17 cellular contexts compared by ENCODE assay signal in genomic region chr11:45264839-45265515, GRCh38. TPM values are rescaled to one million over a fixed set of nuclear protein-coding genes. Genes with fewer than 3 reads are reported as not detected.
A peak's percentile ranks its signal among the peaks of the same experiment; 100 is the strongest.
DNase-seq lines count a peak whose midpoint lies in the region; ATAC-seq and TF ChIP-seq lines count a peak whose summit lies in the region.
"Had no signal": no experiment of that assay in that cellular context is flagged by ENCODE, and none has a peak within 500 bp of the region (broad histone marks: within the 10 kb centered on the region; RNA-seq: fewer than 3 reads in every experiment).

No MANE protein-coding gene starts in this region.

- H3K27me3 ChIP-seq in endodermal cell (ENCODE audit: control insufficient read depth, insufficient read depth, low read length, poor library complexity, severe bottlenecking), result peaks cover 5% of the 10 kb centered on the region
- no peaks in the 10 kb centered on the region for H3K27me3 ChIP-seq in right atrium auricular region
- H3K27me3 ChIP-seq: BLaER1, vagina had no signal

- peaks cover 20% of the 10 kb centered on the region for H3K27me3 Mint-ChIP-seq in endodermal cell (ENCODE audit: insufficient read depth)
- peaks cover 20 to 97% (median 55%) of the 10 kb centered on the region in 5 donors for H3K27me3 Mint-ChIP-seq in naive thymus-derived CD8-positive, alpha-beta T cell

- H3K36me3 Mint-ChIP-seq in endodermal cell (ENCODE audit: low read depth), result no peaks in the 10 kb centered on the region
- H3K36me3 Mint-ChIP-seq in naive thymus-derived CD8-positive, alpha-beta T cell, result no peaks in the 10 kb centered on the region
- H3K36me3 Mint-ChIP-seq: immature natural killer cell had no signal

- H3K4me3 ChIP-seq in endodermal cell (ENCODE audit: low read length), result no peak overlapping the region
- H3K4me3 ChIP-seq in right atrium auricular region, result no peak overlapping the region
- H3K4me3 ChIP-seq: BLaER1, GM12878, prostate gland, vagina had no signal

- DNase-seq in A172 (ENCODE audit: low spot score), result peak; percentile 88
- DNase-seq in HCEC 1CT, result peak; percentile 65
- DNase-seq in amniotic epithelial cell (ENCODE audit: low read depth), result peak; percentile 58
- DNase-seq in glomerular visceral epithelial cell (ENCODE audit: extremely low spot score), result peak; percentile 81
- DNase-seq in endodermal cell, result no peak
- DNase-seq in right atrium auricular region (ENCODE audit: low spot score), result no peak
- no peak for DNase-seq in naive thymus-derived CD8-positive, alpha-beta T cell
- DNase-seq: activated T-cell treated with anti-CD3 and anti-CD28 coated beads, Interleukin-2, amount 50 U/mL, for 4 hours; cortex of kidney; immature natural killer cell; KG1; NCI-H526 had no signal

- H3K4me1 Mint-ChIP-seq in endodermal cell, result peaks cover 3% of the 10 kb centered on the region
- no peaks in the 10 kb centered on the region for H3K4me1 Mint-ChIP-seq in naive thymus-derived CD8-positive, alpha-beta T cell
- H3K4me1 Mint-ChIP-seq: immature natural killer cell had no signal

- H3K36me3 ChIP-seq in endodermal cell (ENCODE audit: control insufficient read depth, insufficient read depth, low read length), result no peaks in the 10 kb centered on the region
- no peaks in the 10 kb centered on the region for H3K36me3 ChIP-seq in right atrium auricular region
- H3K36me3 ChIP-seq: BLaER1, prostate gland, vagina had no signal

- H3K4me1 ChIP-seq in endodermal cell (ENCODE audit: control insufficient read depth, insufficient read depth, low read length) (no peaks in the 10 kb centered on the region), right atrium auricular region (peaks cover 0 to 11% of the 10 kb centered on the region in 2 donors)
- H3K4me1 ChIP-seq: prostate gland had no signal

- POLR2A ChIA-PET in naive thymus-derived CD8-positive, alpha-beta T cell (lab: Charles Lee), result no interaction called here

- no peak overlapping the region for H3K9ac ChIP-seq in endodermal cell (ENCODE audit: extremely low read depth, low read length, poor library complexity, severe bottlenecking)
- H3K9ac ChIP-seq: BLaER1 had no signal

- WGBS in endodermal cell (ENCODE audit: insufficient coverage in 1 of 2, insufficient read length in 1 of 2), 2 experiments, result 89 to 91% methylated on average over 9 to 11 of the region's 11 CpGs

- no peak overlapping the region for H3K27ac Mint-ChIP-seq in endodermal cell
- H3K27ac Mint-ChIP-seq in naive thymus-derived CD8-positive, alpha-beta T cell, result no peak overlapping the region
- H3K27ac Mint-ChIP-seq: immature natural killer cell had no signal

- ATAC-seq in GM18505 (IDR thresholded peaks at IDR 0.05; ENCODE audit: unreplicated experiment), result no peak
- no peak for ATAC-seq in naive thymus-derived CD8-positive, alpha-beta T cell
- ATAC-seq: activated T-cell treated with anti-CD3 and anti-CD28 coated beads, Interleukin-2, amount 50 U/mL, for 4 hours; GM12878 had no signal

- TF ChIP-seq CTCF in endodermal cell (conservative IDR thresholded peaks at IDR 0.05) (no peak), right atrium auricular region (IDR thresholded peaks at IDR 0.05) (no peak)

- no peak overlapping the region for H3K4me3 Mint-ChIP-seq in endodermal cell
- H3K4me3 Mint-ChIP-seq in naive thymus-derived CD8-positive, alpha-beta T cell, result no peak overlapping the region
- H3K4me3 Mint-ChIP-seq: activated T-cell treated with anti-CD3 and anti-CD28 coated beads, Interleukin-2, amount 50 U/mL, for 4 hours; immature natural killer cell had no signal

- H3K9me3 ChIP-seq in endodermal cell (ENCODE audit: control insufficient read depth, low read length) (no peaks in the 10 kb centered on the region), right atrium auricular region (no peaks in the 10 kb centered on the region)
- H3K9me3 ChIP-seq: prostate gland, vagina had no signal

- H3K9me3 Mint-ChIP-seq in endodermal cell, result no peaks in the 10 kb centered on the region
- H3K9me3 Mint-ChIP-seq in naive thymus-derived CD8-positive, alpha-beta T cell, result peaks cover 0 to 2% (median 0%) of the 10 kb centered on the region in 9 donors
- H3K9me3 Mint-ChIP-seq: activated T-cell treated with anti-CD3 and anti-CD28 coated beads, Interleukin-2, amount 50 U/mL, for 4 hours had no signal

- H3K27ac ChIP-seq in endodermal cell (ENCODE audit: low read depth, low read length) (no peak overlapping the region), right atrium auricular region (no peak overlapping the region)
- H3K27ac ChIP-seq: BLaER1, prostate gland, vagina had no signal

- TF ChIP-seq POLR2A in GM18505 (IDR thresholded peaks at IDR 0.05; ENCODE audit: borderline replicate concordance, extremely low read depth, insufficient read depth, insufficient read length), result no peak

RNA-seq across cellular contexts. Expression of gene SYT13, which starts 21.2 kb away (rescaled TPM):
- total RNA-seq in A172 (2014; rRNA removed; shearing (Covaris generic)), result 0.19 TPM in 1 of 2 replicates, not detected in the other
- 1 to 10 TPM; 3.2 to 9.3 TPM for total RNA-seq in endodermal cell
- polyA plus RNA-seq in endodermal cell (2013, experiment 1 of 2), result 4.2 TPM
- 3.4 TPM for polyA plus RNA-seq in endodermal cell (2013, experiment 2 of 2)
- 10 to 100 TPM in 1 of 2 donors, 1 to 10 TPM in 1; 9.9 to 11.4 TPM for total RNA-seq in right atrium auricular region
- total RNA-seq in naive thymus-derived CD8-positive, alpha-beta T cell, result not detected
- polyA plus RNA-seq in naive thymus-derived CD8-positive, alpha-beta T cell, result not detected
- total RNA-seq: GM12878 had no signal
- polyA plus RNA-seq: GM12878, immature natural killer cell had no signal

Comparison
In these comparisons a context has a peak if more than half of its experiments do, and no peak if none do; other contexts are left out.
1. DNase-seq: peak in A172 (single experiment), HCEC 1CT (single experiment), amniotic epithelial cell (single experiment) and glomerular visceral epithelial cell (single experiment); none in endodermal cell (single experiment), right atrium auricular region (single experiment) and naive thymus-derived CD8-positive, alpha-beta T cell (0 of 10).